ENCODE assay signal across 1 cellular context in genomic region chr12:6228535-6229223, GRCh38.
TF ChIP-seq lines count a peak whose summit lies in the region.

No MANE protein-coding gene starts in this region.

TF ChIP-seq in HCT116, 20 proteins besides CTCF, POLR2A, EP300 and RAD21 (continued from another document):
- TF ChIP-seq REST (IDR thresholded peaks at IDR 0.05; ENCODE audit: low read depth) (no peak), EGR1 (IDR thresholded peaks at IDR 0.05; ENCODE audit: low read depth) (no peak), SIN3A (IDR thresholded peaks at IDR 0.05; ENCODE audit: low read depth) (no peak), CEBPB (IDR thresholded peaks at IDR 0.05; ENCODE audit: low read depth) (no peak), JUND (IDR thresholded peaks at IDR 0.05) (no peak)
